Comparison of ENCODE assay signal across 9 cellular contexts in the genomic region with DNA sequence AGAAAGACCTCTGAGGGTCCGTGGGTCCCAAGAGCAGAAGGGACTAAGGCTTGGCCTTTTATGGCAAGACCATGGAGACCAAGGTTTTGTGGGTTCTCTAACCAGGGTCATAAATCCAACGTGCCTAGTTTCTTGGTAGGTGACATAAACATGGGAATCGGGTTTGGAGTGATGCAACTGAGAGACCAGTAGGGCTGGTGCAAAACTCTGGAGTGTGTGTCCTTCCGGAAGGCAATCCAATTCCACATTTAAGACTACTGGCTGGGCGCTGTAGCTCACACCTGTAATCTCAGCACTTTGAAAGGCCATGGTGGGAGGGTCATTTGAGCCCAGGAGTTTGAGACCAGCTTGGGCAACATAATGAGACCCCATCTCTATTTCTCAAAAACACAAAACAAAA.
"Had no signal": no experiment of that assay in that cellular context is flagged by ENCODE, and none has a peak within 500 bp of the region (broad histone marks: within the 10 kb centered on the region; RNA-seq: fewer than 3 reads in every experiment).

No MANE protein-coding gene starts in this region.

- H3K4me3 Mint-ChIP-seq: HFFc6 had no signal

- H3K27ac Mint-ChIP-seq: HFFc6 had no signal

- H3K4me1 ChIP-seq: HAP-1 had no signal

- ATAC-seq: HCT116, K562 had no signal

- H3K4me3 ChIP-seq: GM23248, HAP-1, K562 had no signal

- H3K36me3 ChIP-seq: HAP-1 had no signal

- DNase-seq: GM23248, H7, HFFc6, IMR-90, KG1 had no signal

- H3K9ac ChIP-seq: GM23248 had no signal

- H3K9me3 Mint-ChIP-seq: HFFc6 had no signal

- H3K27ac ChIP-seq: GM23248, HL-60 had no signal

- H2AFZ ChIP-seq: GM23248 had no signal
